ENCODE assay signal across 13 cellular contexts in the genomic region with DNA sequence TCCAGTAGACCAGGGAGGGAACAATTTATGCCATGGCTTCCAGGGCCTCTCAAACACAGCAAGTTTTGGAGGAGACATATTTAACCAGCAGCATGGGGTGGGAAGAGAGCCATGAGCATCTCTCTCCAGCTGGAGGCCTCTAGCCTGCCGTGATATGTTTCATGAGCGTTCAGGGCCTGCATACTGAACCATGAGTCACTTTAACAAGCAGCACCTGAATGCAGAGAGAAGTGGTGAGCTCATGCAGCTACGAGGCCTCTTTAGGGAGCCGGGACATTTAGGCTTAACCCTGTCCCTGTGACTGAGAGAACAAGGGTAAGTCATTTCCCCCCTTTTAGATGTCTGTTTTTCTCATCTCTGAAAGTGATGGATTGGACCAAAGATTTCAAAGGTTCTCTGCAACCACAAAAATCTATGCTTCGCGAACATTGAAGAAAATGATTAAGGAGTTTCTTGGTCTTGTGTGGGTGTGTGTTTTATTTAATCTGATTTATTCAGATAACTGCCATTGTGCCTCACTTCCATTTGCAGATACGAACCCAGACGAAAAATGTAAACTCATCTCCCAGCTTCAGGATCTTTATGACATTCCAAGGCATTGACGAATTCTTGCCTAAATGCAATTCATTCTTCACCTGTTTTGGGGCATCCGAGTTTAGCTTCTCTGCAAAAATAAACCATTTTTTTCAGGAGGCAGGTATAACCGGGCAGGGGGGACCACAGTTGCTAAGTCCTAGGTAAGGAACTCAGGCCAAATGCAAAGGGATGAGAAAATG.
A peak's percentile ranks its signal among the peaks of the same experiment; 100 is the strongest.
DNase-seq lines count a peak whose midpoint lies in the region; ATAC-seq, FAIRE-seq and TF ChIP-seq lines count a peak whose summit lies in the region.
"Had no signal": no experiment of that assay in that cellular context is flagged by ENCODE, and none has a peak within 500 bp of the region (broad histone marks: within the 10 kb centered on the region; RNA-seq: fewer than 3 reads in every experiment).

No MANE protein-coding gene starts in this region.

- H3K4me3 Mint-ChIP-seq in HFFc6, result peak overlapping the region; percentile 56
- no peak overlapping the region for H3K4me3 Mint-ChIP-seq in immature natural killer cell

- DNase-seq in A549 (ENCODE audit: low read depth in 1 of 2, low spot score in 1 of 2) (no peak), HFFc6 (peak; percentile 77), astrocyte of the cerebellum (ENCODE audit: low read depth) (peak; percentile 80), foreskin keratinocyte (peak; percentile 42 to 59), DMS79 (lab: John Stamatoyannopoulos, UW) (no peak), immature natural killer cell (no peak), osteoblast (ENCODE audit: insufficient read length, low spot score, missing footprints) (no peak)
- DNase-seq: DMS79 treated with DMSO at 0.1 percent for 48 hours; effector CD8-positive, alpha-beta T cell; hippocampal formation; NCI-H2081; pancreas had no signal

- H3K36me3 ChIP-seq in osteoblast (ENCODE audit: insufficient read depth, low read length), result no peaks in the 10 kb centered on the region
- H3K36me3 ChIP-seq: pancreas had no signal

- H3K4me2 ChIP-seq in A549, result no peak overlapping the region
- no peak overlapping the region for H3K4me2 ChIP-seq in osteoblast (ENCODE audit: insufficient read depth, low read length)

- 51% methylated on average over 11 of the region's 11 CpGs for WGBS in A549 (ENCODE audit: missing lambda C conversion rate)

- H3K27ac Mint-ChIP-seq in HFFc6, result peak overlapping the region; percentile 73
- H3K27ac Mint-ChIP-seq in immature natural killer cell, result no peak overlapping the region

- no peak overlapping the region for H2AFZ ChIP-seq in osteoblast (ENCODE audit: low read length)

- no peaks in the 10 kb centered on the region for H3K36me3 Mint-ChIP-seq in HFFc6 (ENCODE audit: low read depth)
- H3K36me3 Mint-ChIP-seq in immature natural killer cell, result no peaks in the 10 kb centered on the region

- CTCF ChIA-PET in A549 (lab: Yijun Ruan, JAX), result interaction anchor here (0.9 kb wide), 1 partner anchor 11 kb away, joined by 3 read pairs; no protein-coding TSS in a partner anchor

- no peaks in the 10 kb centered on the region for H4K20me1 ChIP-seq in osteoblast (ENCODE audit: insufficient read depth, low read length)

- TF ChIP-seq RAD21 in A549 (conservative IDR thresholded peaks at IDR 0.05 in 1 of 2, IDR thresholded peaks at IDR 0.05 in 1 of 2), result no peak

- H3K79me2 ChIP-seq in osteoblast (ENCODE audit: insufficient read depth, low read length), result no peaks in the 10 kb centered on the region

- peak; percentile 62 to 78 for ATAC-seq in A549
- ATAC-seq in foreskin keratinocyte, result peak; percentile 83
- ATAC-seq in GM18909 (IDR thresholded peaks at IDR 0.05; ENCODE audit: poor library complexity, unreplicated experiment), result no peak
- ATAC-seq: pancreas had no signal

- no peak for FAIRE-seq in A549 (lab: Jason Lieb, UNC)
- FAIRE-seq: pancreas had no signal

- H3K9me3 Mint-ChIP-seq in HFFc6, result no peaks in the 10 kb centered on the region
- H3K9me3 Mint-ChIP-seq in immature natural killer cell, result no peaks in the 10 kb centered on the region

- peaks cover 2% of the 10 kb centered on the region for H3K27me3 ChIP-seq in foreskin keratinocyte
- peaks cover 10% of the 10 kb centered on the region for H3K27me3 ChIP-seq in osteoblast (ENCODE audit: insufficient read depth, low read length)
- H3K27me3 ChIP-seq: pancreas had no signal

- POLR2A ChIA-PET in A549 (lab: Yijun Ruan, JAX), result no interaction called here

- TF ChIP-seq CTCF in A549 (IDR thresholded peaks at IDR 0.05) (no peak), HFFc6 (IDR thresholded peaks at IDR 0.05) (no peak), astrocyte of the cerebellum (IDR thresholded peaks at IDR 0.05; ENCODE audit: low read depth, low read length, missing control alignments) (no peak), foreskin keratinocyte (conservative IDR thresholded peaks at IDR 0.05) (no peak), osteoblast (IDR thresholded peaks at IDR 0.05; ENCODE audit: extremely low read depth, low read depth, low read length) (no peak)

- H3K27ac ChIP-seq in A549 (no peak overlapping the region), foreskin keratinocyte (no peak overlapping the region), osteoblast (ENCODE audit: low read depth, low read length) (no peak overlapping the region)
- H3K27ac ChIP-seq: pancreas had no signal

- H3K4me1 Mint-ChIP-seq in HFFc6 (ENCODE audit: low read depth) (peaks cover 43% of the 10 kb centered on the region), immature natural killer cell (no peaks in the 10 kb centered on the region)

- H3K4me3 ChIP-seq in A549, result no peak overlapping the region
- no peak overlapping the region for H3K4me3 ChIP-seq in astrocyte of the cerebellum (ENCODE audit: low read depth, low read length)
- H3K4me3 ChIP-seq in osteoblast (ENCODE audit: insufficient read depth, low read length), result no peak overlapping the region
- H3K4me3 ChIP-seq: pancreas had no signal

- H3K4me1 ChIP-seq in A549 (no peaks in the 10 kb centered on the region), foreskin keratinocyte (no peaks in the 10 kb centered on the region), osteoblast (ENCODE audit: insufficient read depth, low read length) (no peaks in the 10 kb centered on the region)
- H3K4me1 ChIP-seq: pancreas had no signal

- in situ Hi-C loops in astrocyte of the cerebellum (cut with HindIII; ENCODE audit: low sequenced_read_pairs), result no loop called here

- H3K27me3 Mint-ChIP-seq in HFFc6 (ENCODE audit: insufficient read depth) (no peaks in the 10 kb centered on the region; the same call in 1 of the 2 replicates), immature natural killer cell (ENCODE audit: low read depth in 3 of 3) (peaks cover 0 to 4% (median 3%) of the 10 kb centered on the region in 3 donors)

- TF ChIP-seq EP300 in A549 (IDR thresholded peaks at IDR 0.05), result no peak

- H3K9me3 ChIP-seq in A549, result no peaks in the 10 kb centered on the region
- no peaks in the 10 kb centered on the region for H3K9me3 ChIP-seq in osteoblast (ENCODE audit: low read depth, low read length)
- H3K9me3 ChIP-seq: pancreas had no signal

- TF ChIP-seq POLR2A in A549 (IDR thresholded peaks at IDR 0.05; ENCODE audit: low read length), result no peak

TF ChIP-seq in A549, 52 proteins besides CTCF, POLR2A, EP300 and RAD21:
- no peak for TF ChIP-seq RCOR1 (IDR thresholded peaks at IDR 0.05; ENCODE audit: low read depth, low read length)
- TF ChIP-seq CHD4 (IDR thresholded peaks at IDR 0.05; ENCODE audit: borderline replicate concordance), result no peak
- no peak for TF ChIP-seq ZNF302 (CRISPR knock-in tag; IDR thresholded peaks at IDR 0.05)
- no peak for TF ChIP-seq CBX2 (IDR thresholded peaks at IDR 0.05; ENCODE audit: borderline replicate concordance, low read depth)
- TF ChIP-seq SMC3 (IDR thresholded peaks at IDR 0.05), result no peak
- no peak for TF ChIP-seq FOXS1 (CRISPR knock-in tag; IDR thresholded peaks at IDR 0.05)
- TF ChIP-seq CBX8 (IDR thresholded peaks at IDR 0.05), result no peak
- no peak for TF ChIP-seq CEBPB (IDR thresholded peaks at IDR 0.05)
- TF ChIP-seq, protein P1, sequence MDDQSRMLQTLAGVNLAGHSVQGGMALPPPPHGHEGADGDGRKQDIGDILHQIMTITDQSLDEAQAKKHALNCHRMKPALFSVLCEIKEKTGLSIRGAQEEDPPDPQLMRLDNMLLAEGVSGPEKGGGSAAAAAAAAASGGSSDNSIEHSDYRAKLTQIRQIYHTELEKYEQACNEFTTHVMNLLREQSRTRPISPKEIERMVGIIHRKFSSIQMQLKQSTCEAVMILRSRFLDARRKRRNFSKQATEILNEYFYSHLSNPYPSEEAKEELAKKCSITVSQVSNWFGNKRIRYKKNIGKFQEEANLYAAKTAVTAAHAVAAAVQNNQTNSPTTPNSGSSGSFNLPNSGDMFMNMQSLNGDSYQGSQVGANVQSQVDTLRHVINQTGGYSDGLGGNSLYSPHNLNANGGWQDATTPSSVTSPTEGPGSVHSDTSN (IDR thresholded peaks at IDR 0.05), result no peak

Comparison
In these comparisons a context has a peak if more than half of its experiments do, and no peak if none do; other contexts are left out.
1. DNase-seq: peak in HFFc6 (single experiment), astrocyte of the cerebellum (single experiment) and foreskin keratinocyte (2 of 2); none in A549 (0 of 2), DMS79 (single experiment), immature natural killer cell (0 of 3) and osteoblast (single experiment).